Comparison of ENCODE assay signal across 8 cellular contexts in the genomic region with DNA sequence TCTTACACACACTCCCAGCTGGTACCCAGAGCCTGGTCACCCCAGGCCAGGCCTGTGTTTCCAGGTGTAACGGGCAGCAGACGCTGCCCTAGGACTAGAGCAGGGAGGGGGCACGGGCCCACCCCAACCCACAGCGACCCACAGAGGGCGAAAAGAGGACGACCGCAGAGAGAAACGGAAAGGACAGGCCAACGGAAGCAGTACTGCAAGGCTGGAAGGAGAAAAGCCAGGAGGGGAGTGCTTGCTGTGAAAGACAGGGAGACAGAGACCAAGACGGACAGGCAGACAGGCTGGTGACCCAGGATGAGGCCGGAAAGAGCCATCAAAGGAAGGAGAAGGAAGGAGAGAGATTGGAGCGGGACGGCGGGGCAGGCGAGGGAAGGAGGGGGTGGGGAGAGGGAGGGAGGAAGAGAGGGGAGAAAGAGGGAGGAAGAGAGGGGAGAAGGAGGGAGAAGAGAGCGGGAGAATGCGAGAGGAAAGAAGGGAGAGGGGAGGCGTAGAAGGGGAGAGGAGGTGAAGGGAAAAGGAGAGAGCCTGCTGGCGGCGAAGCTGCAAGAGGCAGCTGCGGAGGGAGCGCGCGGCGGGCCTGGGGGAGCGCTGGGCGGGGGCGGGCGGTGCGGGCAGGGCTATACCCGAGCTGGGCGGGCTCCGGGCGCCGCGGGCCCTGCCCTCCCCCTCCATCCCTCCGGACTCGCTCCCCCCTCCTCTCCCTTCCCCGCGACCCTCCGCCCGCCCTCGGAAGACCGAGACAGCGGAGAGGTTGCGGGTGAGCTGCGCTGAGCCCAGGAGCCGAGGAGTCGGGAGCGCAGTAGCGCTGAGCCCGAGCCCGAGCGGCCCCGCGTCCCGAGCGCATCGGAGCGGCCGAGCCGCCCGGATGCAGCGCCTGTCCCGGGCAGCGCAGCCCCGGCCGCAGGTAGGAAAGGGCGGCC. TPM values are rescaled to one million over a fixed set of nuclear protein-coding genes. Genes with fewer than 3 reads are reported as not detected.
DNase-seq lines count a peak whose midpoint lies in the region; ATAC-seq and TF ChIP-seq lines count a peak whose summit lies in the region.

A gene (plus strand): TSS at position 732 of the 929 bp plus-strand sequence. CDS start 24,464 bp downstream, outside the sequence.

- H3K36me3 ChIP-seq in WERI-Rb-1 = no peaks in the 10 kb centered on the region
- no peaks in the 10 kb centered on the region for H3K36me3 ChIP-seq in right atrium auricular region
- H3K36me3 ChIP-seq in prostate gland = no peaks in the 10 kb centered on the region

- ATAC-seq in GM21423 (IDR thresholded peaks at IDR 0.05; ENCODE audit: unreplicated experiment) (no peak), GM19467 (IDR thresholded peaks at IDR 0.05; ENCODE audit: unreplicated experiment) (no peak), GM21360 (IDR thresholded peaks at IDR 0.05; ENCODE audit: unreplicated experiment) (no peak)

- TF ChIP-seq POLR2A in prostate gland (IDR thresholded peaks at IDR 0.05) = no peak

- H3K27me3 ChIP-seq in WERI-Rb-1 (ENCODE audit: insufficient read depth, low read depth, severe bottlenecking) (peaks cover 28% of the 10 kb centered on the region), right atrium auricular region (peaks cover 0 to 6% of the 10 kb centered on the region in 2 donors), prostate gland (replicated peaks; ENCODE audit: insufficient read depth) (peaks cover 6% of the 10 kb centered on the region)

- intact Hi-C loops in prostate gland (cut with DNase I) = no loop called here

- TF ChIP-seq CTCF in WERI-Rb-1 (IDR thresholded peaks at IDR 0.05; ENCODE audit: low read depth, low read length) (peak; percentile 70), right atrium auricular region (IDR thresholded peaks at IDR 0.05) (peak in 1 of 2 donors; percentile 33), prostate gland (IDR thresholded peaks at IDR 0.05) (peak in 1 of 4 experiments; percentile 9)

- DNase-seq in DMS114 treated with DMSO at 0.1 percent for 48 hours (lab: John Stamatoyannopoulos, UW; ENCODE audit: unreplicated experiment) (peak; percentile 35), WERI-Rb-1 (peak; percentile 78), right atrium auricular region (ENCODE audit: low spot score) (peak; percentile 60), prostate gland (ENCODE audit: low spot score) (no peak), NCI-H2196 treated with DMSO at 0.1 percent for 48 hours (lab: John Stamatoyannopoulos, UW; ENCODE audit: unreplicated experiment) (no peak)

- no peak within 1 kb of the TSS for H3K27ac ChIP-seq in WERI-Rb-1
- peak within 1 kb of the TSS; percentile 48 to 56 for H3K27ac ChIP-seq in right atrium auricular region
- no peak within 1 kb of the TSS for H3K27ac ChIP-seq in prostate gland

- no peaks in the 10 kb centered on the region for H3K9me3 ChIP-seq in WERI-Rb-1 (ENCODE audit: severe bottlenecking)
- no peaks in the 10 kb centered on the region for H3K9me3 ChIP-seq in right atrium auricular region
- no peaks in the 10 kb centered on the region for H3K9me3 ChIP-seq in prostate gland

- H3K4me1 ChIP-seq in right atrium auricular region (peaks cover 0 to 20% of the 10 kb centered on the region in 2 donors), prostate gland (replicated peaks) (no peaks in the 10 kb centered on the region)

- WGBS in prostate gland = 1% methylated on average over 53 of the region's 69 CpGs

- H3K4me3 ChIP-seq in WERI-Rb-1 (ENCODE audit: low read depth, low read length) (peak within 1 kb of the TSS; percentile 53), right atrium auricular region (peak within 1 kb of the TSS; percentile 45 to 50), prostate gland (peak within 1 kb of the TSS; percentile 18 to 28)

RNA-seq across cellular contexts. Expression of the gene that starts here (rescaled TPM):
- 1 to 10 TPM; 1.3 to 4.1 TPM for total RNA-seq in right atrium auricular region
- 1 to 10 TPM in 1 of 2 donors, under 1 TPM in 1; 0.18 to 6.2 TPM for total RNA-seq in prostate gland

Comparison
In these comparisons a context has a peak if more than half of its experiments do, and no peak if none do; other contexts are left out.
1. DNase-seq: peak in DMS114 treated with DMSO at 0.1 percent for 48 hours (single experiment), WERI-Rb-1 (single experiment) and right atrium auricular region (single experiment); none in prostate gland (single experiment) and NCI-H2196 treated with DMSO at 0.1 percent for 48 hours (single experiment).
2. H3K27ac ChIP-seq: peak in right atrium auricular region (2 of 2); none in WERI-Rb-1 (single experiment) and prostate gland (0 of 2).
3. Peak in every context shown above with its lines, with median percentiles within 50 percentile points of each other: H3K4me3 ChIP-seq.